In the genomic region with DNA sequence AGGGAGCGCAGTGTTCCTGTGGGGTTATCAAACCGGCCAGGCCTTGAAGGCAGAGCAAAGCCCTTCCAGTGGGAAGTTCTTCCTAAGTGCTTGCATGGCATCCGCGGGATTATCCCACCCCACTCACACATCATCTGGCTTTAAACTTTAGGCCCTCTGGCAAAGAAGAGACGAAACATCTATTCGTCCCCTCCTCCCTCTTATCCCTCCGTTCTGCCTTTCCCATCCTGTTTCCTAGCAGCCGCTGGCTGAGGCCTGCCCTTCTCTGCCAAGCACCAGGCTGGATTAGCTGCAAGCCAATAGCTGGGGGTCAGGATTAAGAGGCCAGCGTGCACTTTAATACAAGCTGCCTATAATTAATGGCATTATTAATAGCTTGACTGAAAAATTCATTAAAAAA, we compare ENCODE assay signal across 1 cellular context.
TF ChIP-seq lines count a peak whose summit lies in the region.

No MANE protein-coding gene starts in this region.

TF ChIP-seq in WTC11, 78 proteins besides CTCF, POLR2A, EP300 and RAD21 (continued from another document):
- TF ChIP-seq PRDM15 (CRISPR knock-in tag; IDR thresholded peaks at IDR 0.05) (no peak), ETV6 (CRISPR knock-in tag; IDR thresholded peaks at IDR 0.05) (no peak), EMX1 (CRISPR knock-in tag; IDR thresholded peaks at IDR 0.05) (no peak), GABPB1 (CRISPR knock-in tag; IDR thresholded peaks at IDR 0.05) (no peak), NR3C1 (CRISPR knock-in tag; conservative IDR thresholded peaks at IDR 0.05; ENCODE audit: low read depth) (no peak), IRF1 (CRISPR knock-in tag; IDR thresholded peaks at IDR 0.05) (no peak), E2F5 (CRISPR knock-in tag; IDR thresholded peaks at IDR 0.05) (no peak)
- TF ChIP-seq, protein P1, sequence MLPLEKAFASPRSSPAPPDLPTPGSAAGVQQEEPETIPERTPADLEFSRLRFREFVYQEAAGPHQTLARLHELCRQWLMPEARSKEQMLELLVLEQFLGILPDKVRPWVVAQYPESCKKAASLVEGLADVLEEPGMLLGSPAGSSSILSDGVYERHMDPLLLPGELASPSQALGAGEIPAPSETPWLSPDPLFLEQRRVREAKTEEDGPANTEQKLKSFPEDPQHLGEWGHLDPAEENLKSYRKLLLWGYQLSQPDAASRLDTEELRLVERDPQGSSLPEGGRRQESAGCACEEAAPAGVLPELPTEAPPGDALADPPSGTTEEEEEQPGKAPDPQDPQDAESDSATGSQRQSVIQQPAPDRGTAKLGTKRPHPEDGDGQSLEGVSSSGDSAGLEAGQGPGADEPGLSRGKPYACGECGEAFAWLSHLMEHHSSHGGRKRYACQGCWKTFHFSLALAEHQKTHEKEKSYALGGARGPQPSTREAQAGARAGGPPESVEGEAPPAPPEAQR (CRISPR knock-in tag; IDR thresholded peaks at IDR 0.05): no peak
- TF ChIP-seq, protein P2, sequence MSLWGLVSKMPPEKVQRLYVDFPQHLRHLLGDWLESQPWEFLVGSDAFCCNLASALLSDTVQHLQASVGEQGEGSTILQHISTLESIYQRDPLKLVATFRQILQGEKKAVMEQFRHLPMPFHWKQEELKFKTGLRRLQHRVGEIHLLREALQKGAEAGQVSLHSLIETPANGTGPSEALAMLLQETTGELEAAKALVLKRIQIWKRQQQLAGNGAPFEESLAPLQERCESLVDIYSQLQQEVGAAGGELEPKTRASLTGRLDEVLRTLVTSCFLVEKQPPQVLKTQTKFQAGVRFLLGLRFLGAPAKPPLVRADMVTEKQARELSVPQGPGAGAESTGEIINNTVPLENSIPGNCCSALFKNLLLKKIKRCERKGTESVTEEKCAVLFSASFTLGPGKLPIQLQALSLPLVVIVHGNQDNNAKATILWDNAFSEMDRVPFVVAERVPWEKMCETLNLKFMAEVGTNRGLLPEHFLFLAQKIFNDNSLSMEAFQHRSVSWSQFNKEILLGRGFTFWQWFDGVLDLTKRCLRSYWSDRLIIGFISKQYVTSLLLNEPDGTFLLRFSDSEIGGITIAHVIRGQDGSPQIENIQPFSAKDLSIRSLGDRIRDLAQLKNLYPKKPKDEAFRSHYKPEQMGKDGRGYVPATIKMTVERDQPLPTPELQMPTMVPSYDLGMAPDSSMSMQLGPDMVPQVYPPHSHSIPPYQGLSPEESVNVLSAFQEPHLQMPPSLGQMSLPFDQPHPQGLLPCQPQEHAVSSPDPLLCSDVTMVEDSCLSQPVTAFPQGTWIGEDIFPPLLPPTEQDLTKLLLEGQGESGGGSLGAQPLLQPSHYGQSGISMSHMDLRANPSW (CRISPR knock-in tag; conservative IDR thresholded peaks at IDR 0.05; ENCODE audit: low read depth): no peak
TF ChIP-seq in WTC11: peak in this region for 0.
